In the genomic region with DNA sequence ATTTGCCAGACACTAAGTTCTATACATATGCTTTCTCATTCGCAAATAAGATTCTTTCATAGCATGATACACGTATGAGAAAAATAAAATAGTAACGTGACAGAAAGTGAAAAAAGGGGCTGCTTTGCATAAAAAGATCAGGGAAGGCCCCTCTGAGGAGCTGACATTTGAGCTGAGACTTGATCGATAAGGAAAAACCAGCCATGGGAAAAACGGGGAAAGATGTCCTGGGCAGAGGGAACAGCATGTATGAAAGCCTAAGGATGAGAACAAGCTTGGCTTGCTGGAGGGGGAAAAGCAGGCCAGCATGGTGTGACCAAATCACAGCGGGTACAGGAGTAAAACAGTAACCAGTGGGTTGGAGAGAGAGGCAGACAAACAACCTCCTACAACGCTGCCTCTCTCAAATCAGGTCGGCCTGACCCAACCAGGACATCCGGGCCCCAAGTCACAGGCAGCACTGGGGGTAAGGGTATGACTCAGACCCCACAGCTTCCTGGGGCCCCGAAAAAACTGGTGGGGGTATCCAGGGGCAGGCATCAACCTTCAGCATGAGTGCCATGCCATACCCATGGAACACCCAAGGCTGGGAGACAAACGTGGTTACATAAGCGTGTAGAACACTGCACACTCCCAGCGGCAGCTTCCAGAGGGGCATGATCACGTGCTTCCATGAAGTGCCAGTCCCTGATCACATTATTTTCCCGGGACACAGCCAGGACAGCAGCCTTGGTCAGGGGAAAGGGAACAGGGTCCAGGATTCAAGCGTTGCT, we compare ENCODE assay signal across 9 cellular contexts. TPM values are rescaled to one million over a fixed set of nuclear protein-coding genes. Genes with fewer than 3 reads are reported as not detected.
A peak's percentile ranks its signal among the peaks of the same experiment; 100 is the strongest.
DNase-seq lines count a peak whose midpoint lies in the region; ATAC-seq and TF ChIP-seq lines count a peak whose summit lies in the region.
"Had no signal": no experiment of that assay in that cellular context is flagged by ENCODE, and none has a peak within 500 bp of the region (broad histone marks: within the 10 kb centered on the region; RNA-seq: fewer than 3 reads in every experiment).

No MANE protein-coding gene starts in this region.

- TF ChIP-seq POLR2A in GM18505 (IDR thresholded peaks at IDR 0.05; ENCODE audit: borderline replicate concordance, extremely low read depth, insufficient read depth, insufficient read length), result peak; percentile 56

- ATAC-seq in GM18505 (IDR thresholded peaks at IDR 0.05; ENCODE audit: unreplicated experiment) (peak; percentile 37), HG02798 (IDR thresholded peaks at IDR 0.05; ENCODE audit: poor library complexity, unreplicated experiment) (peak; percentile 44)
- ATAC-seq: K562 had no signal

- DNase-seq in T-helper 22 cell (ENCODE audit: low read depth) (peak; percentile 81), HuH-7.5 (ENCODE audit: low spot score) (no peak), dermis blood vessel endothelial cell (no peak), DMS 273 treated with DMSO at 0.1 percent for 48 hours (lab: John Stamatoyannopoulos, UW) (no peak)
- peak; percentile 64 for DNase-seq in central memory CD4-positive, alpha-beta T cell
- peak; percentile 34 to 50 for DNase-seq in stimulated activated CD4-positive, alpha-beta T cell treated with anti-CD3 and anti-CD28 coated beads, Interleukin-15, amount 100 ng/mL, for 1 hour (ENCODE audit: low read depth in 1 of 2, low spot score in 1 of 2)

RNA-seq across cellular contexts. Expression of a gene that starts 2.2 kb away (rescaled TPM):
- total RNA-seq in dermis blood vessel endothelial cell, result 104 and 148 TPM in 2 replicates

RNA-seq across cellular contexts. Expression of a gene that starts 58.3 kb away (rescaled TPM):
- total RNA-seq in dermis blood vessel endothelial cell, result 16.8 and 22.8 TPM in 2 replicates

Comparison
In these comparisons a context has a peak if more than half of its experiments do, and no peak if none do; other contexts are left out.
1. DNase-seq: peak in T-helper 22 cell (single experiment), central memory CD4-positive, alpha-beta T cell (single experiment) and stimulated activated CD4-positive, alpha-beta T cell treated with anti-CD3 and anti-CD28 coated beads, Interleukin-15, amount 100 ng/mL, for 1 hour (2 of 2); none in HuH-7.5 (single experiment), dermis blood vessel endothelial cell (single experiment) and DMS 273 treated with DMSO at 0.1 percent for 48 hours (single experiment).